ENCODE assay signal across 1 cellular context in genomic region chr9:127942152-127943010, GRCh38.
TF ChIP-seq lines count a peak whose summit lies in the region.

No MANE protein-coding gene starts in this region.

TF ChIP-seq in HepG2, 621 proteins besides CTCF, POLR2A, EP300 and RAD21 (continued from another document and continues in another):
- TF ChIP-seq ZNF646 (CRISPR knock-in tag; IDR thresholded peaks at IDR 0.05) = no peak
- TF ChIP-seq ZNF281 (CRISPR knock-in tag; IDR thresholded peaks at IDR 0.05; ENCODE audit: borderline replicate concordance) = no peak
- TF ChIP-seq, protein P1, sequence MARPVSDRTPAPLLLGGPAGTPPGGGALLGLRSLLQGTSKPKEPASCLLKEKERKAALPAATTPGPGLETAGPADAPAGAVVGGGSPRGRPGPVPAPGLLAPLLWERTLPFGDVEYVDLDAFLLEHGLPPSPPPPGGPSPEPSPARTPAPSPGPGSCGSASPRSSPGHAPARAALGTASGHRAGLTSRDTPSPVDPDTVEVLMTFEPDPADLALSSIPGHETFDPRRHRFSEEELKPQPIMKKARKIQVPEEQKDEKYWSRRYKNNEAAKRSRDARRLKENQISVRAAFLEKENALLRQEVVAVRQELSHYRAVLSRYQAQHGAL (CRISPR knock-in tag; IDR thresholded peaks at IDR 0.05; ENCODE audit: not compliant biosample characterization) = no peak
- TF ChIP-seq, protein P2, sequence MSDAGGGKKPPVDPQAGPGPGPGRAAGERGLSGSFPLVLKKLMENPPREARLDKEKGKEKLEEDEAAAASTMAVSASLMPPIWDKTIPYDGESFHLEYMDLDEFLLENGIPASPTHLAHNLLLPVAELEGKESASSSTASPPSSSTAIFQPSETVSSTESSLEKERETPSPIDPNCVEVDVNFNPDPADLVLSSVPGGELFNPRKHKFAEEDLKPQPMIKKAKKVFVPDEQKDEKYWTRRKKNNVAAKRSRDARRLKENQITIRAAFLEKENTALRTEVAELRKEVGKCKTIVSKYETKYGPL (CRISPR knock-in tag; IDR thresholded peaks at IDR 0.05) = no peak
- TF ChIP-seq, protein P3, sequence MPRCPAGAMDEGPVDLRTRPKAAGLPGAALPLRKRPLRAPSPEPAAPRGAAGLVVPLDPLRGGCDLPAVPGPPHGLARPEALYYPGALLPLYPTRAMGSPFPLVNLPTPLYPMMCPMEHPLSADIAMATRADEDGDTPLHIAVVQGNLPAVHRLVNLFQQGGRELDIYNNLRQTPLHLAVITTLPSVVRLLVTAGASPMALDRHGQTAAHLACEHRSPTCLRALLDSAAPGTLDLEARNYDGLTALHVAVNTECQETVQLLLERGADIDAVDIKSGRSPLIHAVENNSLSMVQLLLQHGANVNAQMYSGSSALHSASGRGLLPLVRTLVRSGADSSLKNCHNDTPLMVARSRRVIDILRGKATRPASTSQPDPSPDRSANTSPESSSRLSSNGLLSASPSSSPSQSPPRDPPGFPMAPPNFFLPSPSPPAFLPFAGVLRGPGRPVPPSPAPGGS (CRISPR knock-in tag; IDR thresholded peaks at IDR 0.05) = no peak
- TF ChIP-seq ARHGAP35 (CRISPR knock-in tag; IDR thresholded peaks at IDR 0.05; ENCODE audit: borderline replicate concordance) = no peak
- no peak for TF ChIP-seq MBNL3 (CRISPR knock-in tag; conservative IDR thresholded peaks at IDR 0.05)
- TF ChIP-seq, protein P4, sequence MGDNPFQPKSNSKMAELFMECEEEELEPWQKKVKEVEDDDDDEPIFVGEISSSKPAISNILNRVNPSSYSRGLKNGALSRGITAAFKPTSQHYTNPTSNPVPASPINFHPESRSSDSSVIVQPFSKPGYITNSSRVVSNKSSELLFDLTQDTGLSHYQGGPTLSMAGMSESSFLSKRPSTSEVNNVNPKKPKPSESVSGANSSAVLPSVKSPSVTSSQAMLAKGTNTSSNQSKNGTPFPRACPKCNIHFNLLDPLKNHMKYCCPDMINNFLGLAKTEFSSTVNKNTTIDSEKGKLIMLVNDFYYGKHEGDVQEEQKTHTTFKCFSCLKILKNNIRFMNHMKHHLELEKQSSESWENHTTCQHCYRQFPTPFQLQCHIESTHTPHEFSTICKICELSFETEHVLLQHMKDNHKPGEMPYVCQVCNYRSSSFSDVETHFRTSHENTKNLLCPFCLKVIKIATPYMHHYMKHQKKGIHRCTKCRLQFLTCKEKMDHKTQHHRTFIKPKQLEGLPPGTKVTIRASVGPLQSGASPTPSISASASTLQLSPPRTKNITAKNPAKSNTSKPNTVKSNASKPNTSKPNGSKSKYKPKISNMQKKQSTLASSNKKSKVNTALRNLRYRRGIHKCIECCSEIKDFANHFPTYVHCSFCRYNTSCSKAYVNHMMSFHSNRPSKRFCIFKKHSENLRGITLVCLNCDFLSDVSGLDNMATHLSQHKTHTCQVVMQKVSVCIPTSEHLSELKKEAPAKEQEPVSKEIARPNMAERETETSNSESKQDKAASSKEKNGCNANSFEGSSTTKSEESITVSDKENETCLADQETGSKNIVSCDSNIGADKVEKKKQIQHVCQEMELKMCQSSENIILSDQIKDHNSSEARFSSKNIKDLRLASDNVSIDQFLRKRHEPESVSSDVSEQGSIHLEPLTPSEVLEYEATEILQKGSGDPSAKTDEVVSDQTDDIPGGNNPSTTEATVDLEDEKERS (CRISPR knock-in tag; IDR thresholded peaks at IDR 0.05) = no peak
- TF ChIP-seq, protein P5, sequence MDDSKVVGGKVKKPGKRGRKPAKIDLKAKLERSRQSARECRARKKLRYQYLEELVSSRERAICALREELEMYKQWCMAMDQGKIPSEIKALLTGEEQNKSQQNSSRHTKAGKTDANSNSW (CRISPR knock-in tag; IDR thresholded peaks at IDR 0.05; ENCODE audit: borderline replicate concordance) = no peak
- no peak for TF ChIP-seq MED8 (CRISPR knock-in tag; IDR thresholded peaks at IDR 0.05; ENCODE audit: insufficient replicate concordance)
- TF ChIP-seq, protein P6, sequence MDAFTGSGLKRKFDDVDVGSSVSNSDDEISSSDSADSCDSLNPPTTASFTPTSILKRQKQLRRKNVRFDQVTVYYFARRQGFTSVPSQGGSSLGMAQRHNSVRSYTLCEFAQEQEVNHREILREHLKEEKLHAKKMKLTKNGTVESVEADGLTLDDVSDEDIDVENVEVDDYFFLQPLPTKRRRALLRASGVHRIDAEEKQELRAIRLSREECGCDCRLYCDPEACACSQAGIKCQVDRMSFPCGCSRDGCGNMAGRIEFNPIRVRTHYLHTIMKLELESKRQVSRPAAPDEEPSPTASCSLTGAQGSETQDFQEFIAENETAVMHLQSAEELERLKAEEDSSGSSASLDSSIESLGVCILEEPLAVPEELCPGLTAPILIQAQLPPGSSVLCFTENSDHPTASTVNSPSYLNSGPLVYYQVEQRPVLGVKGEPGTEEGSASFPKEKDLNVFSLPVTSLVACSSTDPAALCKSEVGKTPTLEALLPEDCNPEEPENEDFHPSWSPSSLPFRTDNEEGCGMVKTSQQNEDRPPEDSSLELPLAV (CRISPR knock-in tag; conservative IDR thresholded peaks at IDR 0.05; ENCODE audit: low read depth) = no peak
- no peak for TF ChIP-seq NKX3-1 (CRISPR knock-in tag; IDR thresholded peaks at IDR 0.05)
- TF ChIP-seq FIP1L1 (IDR thresholded peaks at IDR 0.05; ENCODE audit: borderline replicate concordance, insufficient read depth, low read depth, low read length) = no peak
- TF ChIP-seq SAP130 (CRISPR knock-in tag; IDR thresholded peaks at IDR 0.05; ENCODE audit: low read depth) = 0 out of 2 replicates have a peak, but pooled peaks have one; percentile 29
- TF ChIP-seq ZNF432 (CRISPR knock-in tag; IDR thresholded peaks at IDR 0.05; ENCODE audit: borderline replicate concordance) = no peak
- TF ChIP-seq TBX2 (CRISPR knock-in tag; IDR thresholded peaks at IDR 0.05; ENCODE audit: borderline replicate concordance) = no peak
- TF ChIP-seq ZNF335 (CRISPR knock-in tag; IDR thresholded peaks at IDR 0.05) = no peak
- no peak for TF ChIP-seq CBX2 (IDR thresholded peaks at IDR 0.05; ENCODE audit: low read depth, low read length)
- no peak for TF ChIP-seq CBX2 (CRISPR knock-in tag; IDR thresholded peaks at IDR 0.05; ENCODE audit: low read depth)
- TF ChIP-seq BCL6 (CRISPR knock-in tag; IDR thresholded peaks at IDR 0.05) = no peak
- 0 out of 2 replicates have a peak, but pooled peaks have one; percentile 10 for TF ChIP-seq LBX2 (CRISPR knock-in tag; IDR thresholded peaks at IDR 0.05; ENCODE audit: borderline replicate concordance)
- no peak for TF ChIP-seq NCOA1 (CRISPR knock-in tag; IDR thresholded peaks at IDR 0.05)
- no peak for TF ChIP-seq NR2F6 (IDR thresholded peaks at IDR 0.05)
- no peak for TF ChIP-seq NR2F6 (CRISPR knock-in tag; IDR thresholded peaks at IDR 0.05)
- TF ChIP-seq RELA (CRISPR knock-in tag; IDR thresholded peaks at IDR 0.05) = no peak
- no peak for TF ChIP-seq HNRNPH1 (optimal IDR thresholded peaks at IDR 0.05; ENCODE audit: low read depth, low read length)
- TF ChIP-seq PRDM4 (CRISPR knock-in tag; IDR thresholded peaks at IDR 0.05; ENCODE audit: borderline replicate concordance) = no peak
- TF ChIP-seq ZFP36L2 (CRISPR knock-in tag; IDR thresholded peaks at IDR 0.05) = no peak
- no peak for TF ChIP-seq ZNF10 (CRISPR knock-in tag; IDR thresholded peaks at IDR 0.05; ENCODE audit: borderline replicate concordance, low read depth)
- no peak for TF ChIP-seq ZFP62 (CRISPR knock-in tag; IDR thresholded peaks at IDR 0.05)
- TF ChIP-seq ZFP1 (CRISPR knock-in tag; IDR thresholded peaks at IDR 0.05) = no peak
- TF ChIP-seq, protein P7, sequence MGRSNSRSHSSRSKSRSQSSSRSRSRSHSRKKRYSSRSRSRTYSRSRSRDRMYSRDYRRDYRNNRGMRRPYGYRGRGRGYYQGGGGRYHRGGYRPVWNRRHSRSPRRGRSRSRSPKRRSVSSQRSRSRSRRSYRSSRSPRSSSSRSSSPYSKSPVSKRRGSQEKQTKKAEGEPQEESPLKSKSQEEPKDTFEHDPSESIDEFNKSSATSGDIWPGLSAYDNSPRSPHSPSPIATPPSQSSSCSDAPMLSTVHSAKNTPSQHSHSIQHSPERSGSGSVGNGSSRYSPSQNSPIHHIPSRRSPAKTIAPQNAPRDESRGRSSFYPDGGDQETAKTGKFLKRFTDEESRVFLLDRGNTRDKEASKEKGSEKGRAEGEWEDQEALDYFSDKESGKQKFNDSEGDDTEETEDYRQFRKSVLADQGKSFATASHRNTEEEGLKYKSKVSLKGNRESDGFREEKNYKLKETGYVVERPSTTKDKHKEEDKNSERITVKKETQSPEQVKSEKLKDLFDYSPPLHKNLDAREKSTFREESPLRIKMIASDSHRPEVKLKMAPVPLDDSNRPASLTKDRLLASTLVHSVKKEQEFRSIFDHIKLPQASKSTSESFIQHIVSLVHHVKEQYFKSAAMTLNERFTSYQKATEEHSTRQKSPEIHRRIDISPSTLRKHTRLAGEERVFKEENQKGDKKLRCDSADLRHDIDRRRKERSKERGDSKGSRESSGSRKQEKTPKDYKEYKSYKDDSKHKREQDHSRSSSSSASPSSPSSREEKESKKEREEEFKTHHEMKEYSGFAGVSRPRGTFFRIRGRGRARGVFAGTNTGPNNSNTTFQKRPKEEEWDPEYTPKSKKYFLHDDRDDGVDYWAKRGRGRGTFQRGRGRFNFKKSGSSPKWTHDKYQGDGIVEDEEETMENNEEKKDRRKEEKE (IDR thresholded peaks at IDR 0.05) = no peak
